ENCODE assay signal across 12 cellular contexts in the genomic region with DNA sequence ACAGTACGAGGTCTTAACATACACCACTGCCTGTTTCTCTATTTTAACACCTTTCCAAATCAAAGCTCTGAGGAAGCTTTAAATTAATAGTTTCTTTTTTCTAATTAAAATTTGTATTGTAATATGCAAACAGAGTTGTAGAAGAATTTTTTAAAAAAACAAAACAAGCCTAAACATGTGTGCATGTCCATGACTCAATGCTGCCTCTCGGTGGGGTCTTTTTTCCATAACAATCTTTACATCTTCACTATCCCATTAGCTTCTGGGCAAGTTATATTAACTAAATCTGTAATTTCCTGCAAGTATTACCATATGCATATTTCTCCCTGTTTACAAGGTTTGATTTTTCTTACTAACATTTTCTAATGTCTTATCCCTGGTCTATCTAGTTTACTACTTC.
DNase-seq lines count a peak whose midpoint lies in the region; ATAC-seq and TF ChIP-seq lines count a peak whose summit lies in the region.
"Had no signal": no experiment of that assay in that cellular context is flagged by ENCODE, and none has a peak within 500 bp of the region (broad histone marks: within the 10 kb centered on the region; RNA-seq: fewer than 3 reads in every experiment).

No MANE protein-coding gene starts in this region.

- no peaks in the 10 kb centered on the region for H3K27me3 ChIP-seq in cardiac muscle cell
- H3K27me3 ChIP-seq: BLaER1 had no signal

- no peaks in the 10 kb centered on the region for H4K20me1 ChIP-seq in OCI-LY7 (ENCODE audit: insufficient read depth, low read length)
- H4K20me1 ChIP-seq: BLaER1 had no signal

- DNase-seq in cardiac muscle cell (ENCODE audit: low read depth in 1 of 2, low spot score in 1 of 2) (peak; percentile 9 to 22), left ventricle myocardium superior (no peak), OCI-LY7 (ENCODE audit: low spot score) (no peak), fibroblast of mammary gland (ENCODE audit: low read depth) (peak; percentile 59), pons (ENCODE audit: low spot score) (no peak)
- no peak for DNase-seq in activated naive CD4-positive, alpha-beta T cell treated with anti-CD3 and anti-CD28 coated beads for 36 hours
- DNase-seq in activated T-cell treated with anti-CD3 and anti-CD28 coated beads, Interleukin-2, amount 50 U/mL, for 72 hours, result no peak
- DNase-seq: amniotic stem cell, left colon, posterior cingulate gyrus had no signal

- BruUV-seq in OCI-LY7 (replicated peaks; lab: Mats Ljungman, UMichigan), result no TSS peak

- intact Hi-C loops in left ventricle myocardium superior (cut with micrococcal nuclease), result loop anchor here (5.0 kb wide), 1 partner anchor 534 kb away; no protein-coding TSS in a partner anchor
- intact Hi-C loops in OCI-LY7 (cut with micrococcal nuclease; ENCODE audit: unreplicated experiment), result loop anchor here (10.0 kb wide), 1 partner anchor 642 kb away; no protein-coding TSS in a partner anchor
- intact Hi-C loops in activated naive CD4-positive, alpha-beta T cell treated with anti-CD3 and anti-CD28 coated beads for 36 hours (cut with micrococcal nuclease), result no loop called here

- H3K27me3 Mint-ChIP-seq in activated naive CD4-positive, alpha-beta T cell treated with anti-CD3 and anti-CD28 coated beads for 36 hours (ENCODE audit: low read depth), result no peaks in the 10 kb centered on the region
- H3K27me3 Mint-ChIP-seq in activated T-cell treated with anti-CD3 and anti-CD28 coated beads, Interleukin-2, amount 50 U/mL, for 72 hours (ENCODE audit: low read depth), result no peaks in the 10 kb centered on the region

- H3K36me3 Mint-ChIP-seq in activated naive CD4-positive, alpha-beta T cell treated with anti-CD3 and anti-CD28 coated beads for 36 hours (ENCODE audit: low read depth), result no peaks in the 10 kb centered on the region
- no peaks in the 10 kb centered on the region for H3K36me3 Mint-ChIP-seq in activated T-cell treated with anti-CD3 and anti-CD28 coated beads, Interleukin-2, amount 50 U/mL, for 72 hours (ENCODE audit: insufficient read depth in 2 of 2)

- H3K4me2 ChIP-seq in OCI-LY7 (ENCODE audit: low read length), result no peak overlapping the region
- H3K4me2 ChIP-seq: BLaER1 had no signal

- TF ChIP-seq CTCF in cardiac muscle cell (IDR thresholded peaks at IDR 0.05; ENCODE audit: low read depth, low read length), result no peak
- peak; percentile 57 for TF ChIP-seq CTCF in OCI-LY7 (conservative IDR thresholded peaks at IDR 0.05; ENCODE audit: low read length)
- peak; percentile 44 for TF ChIP-seq CTCF in fibroblast of mammary gland (conservative IDR thresholded peaks at IDR 0.05; ENCODE audit: control insufficient read depth, insufficient read depth, low read depth, low read length)

- no peaks in the 10 kb centered on the region for H3K36me3 ChIP-seq in cardiac muscle cell
- no peaks in the 10 kb centered on the region for H3K36me3 ChIP-seq in OCI-LY7 (ENCODE audit: insufficient read depth, low read length)
- H3K36me3 ChIP-seq: BLaER1 had no signal

- H3K4me3 ChIP-seq in cardiac muscle cell (no peak overlapping the region), OCI-LY7 (ENCODE audit: low read depth, low read length, poor library complexity, severe bottlenecking) (no peak overlapping the region), fibroblast of mammary gland (ENCODE audit: control insufficient read depth, low read depth, low read length) (no peak overlapping the region)
- H3K4me3 ChIP-seq: BLaER1 had no signal

- POLR2A ChIA-PET in OCI-LY7 (lab: Charles Lee), result no interaction called here

- H3K79me2 ChIP-seq in OCI-LY7 (ENCODE audit: insufficient read depth, low read depth, low read length), result no peaks in the 10 kb centered on the region

- no peaks in the 10 kb centered on the region for H3K9me3 Mint-ChIP-seq in activated naive CD4-positive, alpha-beta T cell treated with anti-CD3 and anti-CD28 coated beads for 36 hours
- H3K9me3 Mint-ChIP-seq in activated T-cell treated with anti-CD3 and anti-CD28 coated beads, Interleukin-2, amount 50 U/mL, for 72 hours, result peaks cover 2 to 3% of the 10 kb centered on the region in 2 donors

- no peaks in the 10 kb centered on the region for H3K4me1 Mint-ChIP-seq in activated naive CD4-positive, alpha-beta T cell treated with anti-CD3 and anti-CD28 coated beads for 36 hours (ENCODE audit: low read depth)
- H3K4me1 Mint-ChIP-seq in activated T-cell treated with anti-CD3 and anti-CD28 coated beads, Interleukin-2, amount 50 U/mL, for 72 hours (ENCODE audit: low read depth), result no peaks in the 10 kb centered on the region

- H3K9me3 ChIP-seq in cardiac muscle cell (ENCODE audit: low read depth) (no peaks in the 10 kb centered on the region), OCI-LY7 (ENCODE audit: low read length) (no peaks in the 10 kb centered on the region)
- H3K9me3 ChIP-seq: BLaER1 had no signal

- H3K27ac ChIP-seq in cardiac muscle cell, result no peak overlapping the region
- H3K27ac ChIP-seq in OCI-LY7 (ENCODE audit: low read depth, low read length, poor library complexity, severe bottlenecking), result no peak overlapping the region
- H3K27ac ChIP-seq: BLaER1 had no signal

- H3K4me3 Mint-ChIP-seq in activated naive CD4-positive, alpha-beta T cell treated with anti-CD3 and anti-CD28 coated beads for 36 hours, result no peak overlapping the region
- no peak overlapping the region for H3K4me3 Mint-ChIP-seq in activated T-cell treated with anti-CD3 and anti-CD28 coated beads, Interleukin-2, amount 50 U/mL, for 72 hours

- H3K9me2 ChIP-seq in OCI-LY7 (ENCODE audit: insufficient read depth, low read length), result no peaks in the 10 kb centered on the region

- no peak overlapping the region for H3K27ac Mint-ChIP-seq in activated naive CD4-positive, alpha-beta T cell treated with anti-CD3 and anti-CD28 coated beads for 36 hours
- H3K27ac Mint-ChIP-seq in activated T-cell treated with anti-CD3 and anti-CD28 coated beads, Interleukin-2, amount 50 U/mL, for 72 hours, result no peak overlapping the region

- ATAC-seq in left ventricle myocardium superior (no peak), GM18519 (IDR thresholded peaks at IDR 0.05; ENCODE audit: low FRiP score, unreplicated experiment) (no peak)
- no peak for ATAC-seq in activated T-cell treated with anti-CD3 and anti-CD28 coated beads, Interleukin-2, amount 50 U/mL, for 72 hours (replicated peaks in 1 of 2)
- ATAC-seq: left colon had no signal

- CTCF ChIA-PET in OCI-LY7 (lab: Charles Lee; ENCODE audit: unreplicated experiment), result no interaction called here
- CTCF ChIA-PET in activated naive CD4-positive, alpha-beta T cell treated with anti-CD3 and anti-CD28 coated beads for 36 hours (lab: Charles Lee), result no interaction called here

- H2AFZ ChIP-seq in OCI-LY7 (ENCODE audit: low read length), result no peak overlapping the region

- H3K4me1 ChIP-seq in cardiac muscle cell (ENCODE audit: low read depth), result no peaks in the 10 kb centered on the region
- H3K4me1 ChIP-seq in OCI-LY7 (ENCODE audit: insufficient read depth, low read length, poor library complexity, severe bottlenecking), result no peaks in the 10 kb centered on the region
- H3K4me1 ChIP-seq: BLaER1 had no signal

Comparison
In these comparisons a context has a peak if more than half of its experiments do, and no peak if none do; other contexts are left out.
1. DNase-seq: peak in cardiac muscle cell (2 of 2) and fibroblast of mammary gland (single experiment); none in left ventricle myocardium superior (single experiment), OCI-LY7 (single experiment), activated naive CD4-positive, alpha-beta T cell treated with anti-CD3 and anti-CD28 coated beads for 36 hours (single experiment), activated T-cell treated with anti-CD3 and anti-CD28 coated beads, Interleukin-2, amount 50 U/mL, for 72 hours (0 of 2) and pons (single experiment).